In the genomic region with DNA sequence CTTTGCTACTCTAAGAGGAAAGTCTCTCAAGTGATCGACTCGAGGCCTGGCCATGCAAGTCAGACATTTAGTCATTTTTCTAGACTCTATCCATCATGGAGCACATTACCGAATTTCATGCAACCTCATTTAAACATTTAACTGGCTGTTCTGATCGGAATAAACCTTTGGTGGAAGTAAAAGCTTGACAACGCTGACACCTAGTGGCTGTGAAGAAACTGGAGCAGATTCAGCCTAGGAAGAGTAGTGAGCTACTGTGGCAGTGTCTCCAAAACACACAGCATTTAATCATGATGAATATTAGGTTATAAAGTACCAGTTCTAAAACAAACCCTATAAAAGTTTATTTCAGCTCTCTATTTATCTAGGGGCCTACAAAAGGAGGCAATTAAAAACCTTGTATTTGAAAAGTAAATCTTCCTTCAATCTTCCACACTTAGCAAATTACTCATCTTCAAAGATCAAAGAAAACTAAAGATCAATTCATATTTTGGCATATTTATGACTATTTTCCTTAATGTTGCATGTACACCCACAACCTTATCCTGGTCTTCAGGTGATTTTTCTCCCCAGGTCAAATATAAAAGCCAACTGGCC, we compare ENCODE assay signal across 8 cellular contexts.
DNase-seq lines count a peak whose midpoint lies in the region; ATAC-seq and TF ChIP-seq lines count a peak whose summit lies in the region.

No MANE protein-coding gene starts in this region.

- ATAC-seq in GM18517 (IDR thresholded peaks at IDR 0.05; ENCODE audit: unreplicated experiment) (peak; percentile 86), HG02973 (IDR thresholded peaks at IDR 0.05; ENCODE audit: unreplicated experiment) (peak; percentile 84), gastroesophageal sphincter (no peak)
- ATAC-seq in activated CD8-positive, alpha-beta T cell treated with anti-CD3 and anti-CD28 coated beads for 36 hours = peak; percentile 55

- H3K4me3 ChIP-seq in gastroesophageal sphincter (no peak overlapping the region), ovary (no peak overlapping the region)

- H3K27ac ChIP-seq in gastroesophageal sphincter (no peak overlapping the region), ovary (no peak overlapping the region)

- peak; percentile 84 for TF ChIP-seq CTCF in activated CD8-positive, alpha-beta T cell treated with anti-CD3 and anti-CD28 coated beads for 36 hours (IDR thresholded peaks at IDR 0.05)
- peak; percentile 51 to 73 (median 65) for TF ChIP-seq CTCF in gastroesophageal sphincter (IDR thresholded peaks at IDR 0.05)
- TF ChIP-seq CTCF in ovary (IDR thresholded peaks at IDR 0.05) = peak in 2 of 3 donors; percentile 25 to 70

- intact Hi-C loops in activated CD8-positive, alpha-beta T cell treated with anti-CD3 and anti-CD28 coated beads for 36 hours (cut with micrococcal nuclease) = no loop called here
- intact Hi-C loops in ovary (cut with DNase I) = no loop called here

- peaks cover 0 to 3% (median 0%) of the 10 kb centered on the region in 3 donors for H3K4me1 ChIP-seq in gastroesophageal sphincter
- no peaks in the 10 kb centered on the region for H3K4me1 ChIP-seq in ovary (ENCODE audit: insufficient read depth)

- H3K27me3 Mint-ChIP-seq in activated CD8-positive, alpha-beta T cell treated with anti-CD3 and anti-CD28 coated beads for 36 hours = peaks cover 5% of the 10 kb centered on the region

- H3K36me3 ChIP-seq in gastroesophageal sphincter = no peaks in the 10 kb centered on the region
- H3K36me3 ChIP-seq in ovary = no peaks in the 10 kb centered on the region

- CTCF ChIA-PET in activated CD8-positive, alpha-beta T cell treated with anti-CD3 and anti-CD28 coated beads for 36 hours (lab: Charles Lee) = interaction anchor here (0.8 to 1.5 kb wide), 7 partner anchors 11 to 176 kb away, joined by 3 to 8 read pairs (median 4); no protein-coding TSS in a partner anchor

- no peaks in the 10 kb centered on the region for H3K36me3 Mint-ChIP-seq in activated CD8-positive, alpha-beta T cell treated with anti-CD3 and anti-CD28 coated beads for 36 hours (ENCODE audit: low read depth)

- POLR2A ChIA-PET in activated CD8-positive, alpha-beta T cell treated with anti-CD3 and anti-CD28 coated beads for 36 hours (lab: Charles Lee) = no interaction called here

- TF ChIP-seq POLR2A in gastroesophageal sphincter (IDR thresholded peaks at IDR 0.05) = no peak
- TF ChIP-seq POLR2A in ovary (IDR thresholded peaks at IDR 0.05) = no peak

- H3K9me3 ChIP-seq in gastroesophageal sphincter = no peaks in the 10 kb centered on the region
- no peaks in the 10 kb centered on the region for H3K9me3 ChIP-seq in ovary

- DNase-seq in COLO829 (ENCODE audit: low spot score) (peak; percentile 45), NCI-H226 (peak; percentile 12), ovary (peak in 4 of 5 donors; percentile 13 to 24 (median 24)), GF-D8 (lab: John Stamatoyannopoulos, UW) (no peak)
- peak; percentile 40 for DNase-seq in activated CD8-positive, alpha-beta T cell treated with anti-CD3 and anti-CD28 coated beads for 36 hours

- H3K4me3 Mint-ChIP-seq in activated CD8-positive, alpha-beta T cell treated with anti-CD3 and anti-CD28 coated beads for 36 hours = no peak overlapping the region

- H3K27me3 ChIP-seq in gastroesophageal sphincter = no peaks in the 10 kb centered on the region
- no peaks in the 10 kb centered on the region for H3K27me3 ChIP-seq in ovary

- WGBS in gastroesophageal sphincter (ENCODE audit: low coverage in 1 of 2), 2 donors = 1 to 5% methylated on average over 5 of the region's 5 CpGs
- WGBS in ovary, 3 donors = 2 to 4% (median 4%) methylated on average over 5 of the region's 5 CpGs

- H3K9me3 Mint-ChIP-seq in activated CD8-positive, alpha-beta T cell treated with anti-CD3 and anti-CD28 coated beads for 36 hours = no peaks in the 10 kb centered on the region

- peaks cover 1% of the 10 kb centered on the region for H3K4me1 Mint-ChIP-seq in activated CD8-positive, alpha-beta T cell treated with anti-CD3 and anti-CD28 coated beads for 36 hours (ENCODE audit: low read depth)

- TF ChIP-seq EP300 in gastroesophageal sphincter (IDR thresholded peaks at IDR 0.05) (no peak), ovary (IDR thresholded peaks at IDR 0.05) (no peak)

- no peak overlapping the region for H3K27ac Mint-ChIP-seq in activated CD8-positive, alpha-beta T cell treated with anti-CD3 and anti-CD28 coated beads for 36 hours
